ENCODE assay signal across 18 cellular contexts in the genomic region with DNA sequence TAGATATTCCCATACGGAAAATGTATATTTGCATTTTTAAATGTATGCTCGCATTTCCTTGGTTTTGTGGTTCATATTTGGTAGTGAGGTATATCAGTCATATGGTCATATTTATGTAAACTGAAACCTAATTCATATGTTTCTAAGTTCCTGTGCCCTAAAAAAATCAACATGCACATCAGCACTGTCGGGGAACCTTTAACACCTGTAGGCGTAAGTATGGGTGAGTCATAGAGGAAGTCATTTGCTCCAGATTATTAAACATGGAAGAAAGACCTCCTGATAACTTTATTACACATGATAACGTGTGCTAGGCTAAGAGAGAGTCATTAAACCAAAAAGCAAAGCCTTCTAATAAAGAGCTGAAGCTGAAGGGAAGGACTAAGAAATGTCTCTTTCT.
DNase-seq lines count a peak whose midpoint lies in the region; ATAC-seq, FAIRE-seq and TF ChIP-seq lines count a peak whose summit lies in the region.
"Had no signal": no experiment of that assay in that cellular context is flagged by ENCODE, and none has a peak within 500 bp of the region (broad histone marks: within the 10 kb centered on the region; RNA-seq: fewer than 3 reads in every experiment).

No MANE protein-coding gene starts in this region.

- H3K9me3 ChIP-seq in astrocyte (ENCODE audit: insufficient read depth, low read depth, low read length) (no peaks in the 10 kb centered on the region), small intestine (ENCODE audit: control insufficient read depth, low read depth) (no peaks in the 10 kb centered on the region)
- H3K9me3 ChIP-seq: HAP-1 had no signal

- DNase-seq in DMS53 treated with DMSO at 0.1 percent for 48 hours (lab: John Stamatoyannopoulos, UW; ENCODE audit: unreplicated experiment) (peak; percentile 61), NCI-H69 (lab: John Stamatoyannopoulos, UW) (peak; percentile 69), astrocyte (ENCODE audit: low read depth) (peak; percentile 33), small intestine (peak; percentile 84), hypothalamus (lab: John Stamatoyannopoulos, UW) (no peak)
- no peak for DNase-seq in activated naive CD4-positive, alpha-beta T cell (lab: John Stamatoyannopoulos, UW)
- DNase-seq in activated T-cell treated with anti-CD3 and anti-CD28 coated beads, Interleukin-2, amount 50 U/mL, for 48 hours, result no peak
- DNase-seq: AML-193; Calu3; CD4-positive, alpha-beta memory T cell; GM23248 had no signal

- H3K27me3 Mint-ChIP-seq in astrocyte (ENCODE audit: low read depth, unreplicated experiment), result peaks cover 2% of the 10 kb centered on the region
- H3K27me3 Mint-ChIP-seq: CD4-positive, alpha-beta memory T cell had no signal

- H3K4me2 ChIP-seq in astrocyte (ENCODE audit: low read length), result no peak overlapping the region

- H3K4me1 Mint-ChIP-seq in astrocyte (ENCODE audit: low read depth, unreplicated experiment), result peaks cover 3% of the 10 kb centered on the region
- H3K4me1 Mint-ChIP-seq: CD4-positive, alpha-beta memory T cell had no signal

- no peaks in the 10 kb centered on the region for H4K20me1 ChIP-seq in astrocyte (ENCODE audit: insufficient read depth, low read length)

- 11 to 57% (median 37%) methylated on average over 5 of the region's 5 CpGs for WGBS in small intestine, 3 donors

- H2AFZ ChIP-seq in astrocyte (ENCODE audit: low read depth, low read length), result no peak overlapping the region
- H2AFZ ChIP-seq: GM23248 had no signal

- no peaks in the 10 kb centered on the region for H3K9me3 Mint-ChIP-seq in astrocyte (ENCODE audit: unreplicated experiment)

- TF ChIP-seq CTCF in astrocyte (IDR thresholded peaks at IDR 0.05; ENCODE audit: insufficient read depth, low read depth, low read length), result no peak

- H3K36me3 Mint-ChIP-seq in astrocyte (ENCODE audit: low read depth, unreplicated experiment), result no peaks in the 10 kb centered on the region
- H3K36me3 Mint-ChIP-seq: CD4-positive, alpha-beta memory T cell had no signal

- ATAC-seq in GM21515 (IDR thresholded peaks at IDR 0.05; ENCODE audit: unreplicated experiment), result no peak

- H3K4me3 Mint-ChIP-seq in astrocyte (ENCODE audit: unreplicated experiment), result no peak overlapping the region
- H3K4me3 Mint-ChIP-seq: CD4-positive, alpha-beta memory T cell had no signal

- no peak overlapping the region for H3K9ac ChIP-seq in astrocyte (ENCODE audit: low read length)
- H3K9ac ChIP-seq: GM23248 had no signal

- no peak overlapping the region for H3K27ac ChIP-seq in astrocyte (ENCODE audit: low read depth, low read length)
- H3K27ac ChIP-seq in small intestine (ENCODE audit: low read depth in 1 of 2, low read length in 1 of 2), result no peak overlapping the region
- H3K27ac ChIP-seq: C4-2B, GM23248 had no signal

- no peaks in the 10 kb centered on the region for H3K36me3 ChIP-seq in astrocyte (ENCODE audit: insufficient read depth, low read length)
- H3K36me3 ChIP-seq in small intestine (ENCODE audit: control insufficient read depth in 2 of 2, insufficient read depth in 2 of 2, low read length in 2 of 2), result no peaks in the 10 kb centered on the region
- H3K36me3 ChIP-seq: HAP-1 had no signal

- no peak overlapping the region for H3K27ac Mint-ChIP-seq in astrocyte (ENCODE audit: unreplicated experiment)
- H3K27ac Mint-ChIP-seq: CD4-positive, alpha-beta memory T cell had no signal

- no peaks in the 10 kb centered on the region for H3K27me3 ChIP-seq in astrocyte (ENCODE audit: insufficient read depth, low read length)
- no peaks in the 10 kb centered on the region for H3K27me3 ChIP-seq in small intestine (ENCODE audit: control insufficient read depth in 2 of 2, insufficient read depth in 2 of 2, low read length in 2 of 2)

- H3K4me1 ChIP-seq in astrocyte (ENCODE audit: insufficient read depth, low read length), result peaks cover 4% of the 10 kb centered on the region
- no peaks in the 10 kb centered on the region for H3K4me1 ChIP-seq in small intestine (ENCODE audit: control insufficient read depth in 2 of 2, insufficient read depth in 1 of 2, low read depth in 1 of 2, low read length in 1 of 2)
- H3K4me1 ChIP-seq: HAP-1 had no signal

- no peaks in the 10 kb centered on the region for H3K79me2 ChIP-seq in astrocyte (ENCODE audit: insufficient read depth, low read length)

- FAIRE-seq in astrocyte (lab: Jason Lieb, UNC) (no peak), small intestine (lab: Jason Lieb, UNC) (no peak)
- FAIRE-seq: A204.1, G401.6, GM12891, GM19239 had no signal

- no peak overlapping the region for H3K4me3 ChIP-seq in astrocyte (ENCODE audit: insufficient read depth, low read depth, low read length)
- no peak overlapping the region for H3K4me3 ChIP-seq in small intestine (ENCODE audit: low read depth in 1 of 2, low read length in 2 of 2)
- H3K4me3 ChIP-seq: GM23248, HAP-1 had no signal

Comparison
In these comparisons a context has a peak if more than half of its experiments do, and no peak if none do; other contexts are left out.
1. DNase-seq: peak in DMS53 treated with DMSO at 0.1 percent for 48 hours (single experiment), NCI-H69 (single experiment), astrocyte (single experiment) and small intestine (single experiment); none in hypothalamus (0 of 51), activated naive CD4-positive, alpha-beta T cell (0 of 4) and activated T-cell treated with anti-CD3 and anti-CD28 coated beads, Interleukin-2, amount 50 U/mL, for 48 hours (0 of 2).